In genomic region chr12:93415723-93416464, GRCh38 we compare ENCODE assay signal across 12 cellular contexts. TPM values are rescaled to one million over a fixed set of nuclear protein-coding genes. Genes with fewer than 3 reads are reported as not detected.
DNase-seq lines count a peak whose midpoint lies in the region; ATAC-seq and TF ChIP-seq lines count a peak whose summit lies in the region.
"Had no signal": no experiment of that assay in that cellular context is flagged by ENCODE, and none has a peak within 500 bp of the region (broad histone marks: within the 10 kb centered on the region; RNA-seq: fewer than 3 reads in every experiment).

No MANE protein-coding gene starts in this region.

- H3K4me1 Mint-ChIP-seq in activated T-helper 1 cell treated with anti-CD3 and anti-CD28 coated beads, Interleukin-12 subunit alpha, Interleukin-12 subunit beta, Interleukin-2, Interleukin-4 antibody, amounts not matched to agents 30 ng/mL and 10 ng/mL and 1 ng/mL, durations not matched to agents 14 hours and 24 hours and 36 hours (ENCODE audit: low read depth), result peaks cover 76% of the 10 kb centered on the region

- peaks cover 26% of the 10 kb centered on the region for H3K36me3 Mint-ChIP-seq in activated T-helper 1 cell treated with anti-CD3 and anti-CD28 coated beads, Interleukin-12 subunit alpha, Interleukin-12 subunit beta, Interleukin-2, Interleukin-4 antibody, amounts not matched to agents 30 ng/mL and 10 ng/mL and 1 ng/mL, durations not matched to agents 14 hours and 24 hours and 36 hours (ENCODE audit: low read depth)

- no peak overlapping the region for H3K27ac ChIP-seq in iPS-20b (ENCODE audit: low read length)
- H3K27ac ChIP-seq in dorsolateral prefrontal cortex, result peak overlapping the region in 4 of 59 donors; percentile 3 to 27 (median 10)

- POLR2A ChIA-PET in BJ (lab: Charles Lee), result no interaction called here

- H3K9me3 ChIP-seq in iPS-20b (ENCODE audit: insufficient read depth, low read depth, low read length), result no peaks in the 10 kb centered on the region
- H3K9me3 ChIP-seq: left lung had no signal

- CTCF ChIA-PET in BJ (lab: Yijun Ruan, JAX), result interaction anchor here (0.6 to 1.2 kb wide), 5 partner anchors 11 to 757 kb away, joined by 3 to 5 read pairs (median 3); no protein-coding TSS in a partner anchor

- H3K4me1 ChIP-seq in iPS-20b (ENCODE audit: insufficient read depth, low read length), result peaks cover 16% of the 10 kb centered on the region

- H3K9me3 Mint-ChIP-seq in activated T-helper 1 cell treated with anti-CD3 and anti-CD28 coated beads, Interleukin-12 subunit alpha, Interleukin-12 subunit beta, Interleukin-2, Interleukin-4 antibody, amounts not matched to agents 30 ng/mL and 10 ng/mL and 1 ng/mL, durations not matched to agents 14 hours and 24 hours and 36 hours, result no peaks in the 10 kb centered on the region

- 0 out of 2 replicates have a peak overlapping the region, but pooled peaks have one; percentile 18 for H3K9ac ChIP-seq in iPS-20b (ENCODE audit: low read depth, low read length)

- TF ChIP-seq CTCF in BJ (IDR thresholded peaks at IDR 0.05; ENCODE audit: insufficient read depth, low read depth, low read length) (no peak), dorsolateral prefrontal cortex (IDR thresholded peaks at IDR 0.05 in 54 of 56, conservative IDR thresholded peaks at IDR 0.05 in 2 of 56; ENCODE audit: low read depth in 1 of 56, partially characterized antibody in 56 of 56) (peak in 1 of 56 donors; percentile 5)

- H3K27ac Mint-ChIP-seq in activated T-helper 1 cell treated with anti-CD3 and anti-CD28 coated beads, Interleukin-12 subunit alpha, Interleukin-12 subunit beta, Interleukin-2, Interleukin-4 antibody, amounts not matched to agents 30 ng/mL and 10 ng/mL and 1 ng/mL, durations not matched to agents 14 hours and 24 hours and 36 hours, result peak overlapping the region; percentile 82

- H3K4me3 Mint-ChIP-seq in activated T-helper 1 cell treated with anti-CD3 and anti-CD28 coated beads, Interleukin-12 subunit alpha, Interleukin-12 subunit beta, Interleukin-2, Interleukin-4 antibody, amounts not matched to agents 30 ng/mL and 10 ng/mL and 1 ng/mL, durations not matched to agents 14 hours and 24 hours and 36 hours, result peak overlapping the region; percentile 66

- intact Hi-C loops in activated T-helper 1 cell treated with anti-CD3 and anti-CD28 coated beads, Interleukin-12 subunit alpha, Interleukin-12 subunit beta, Interleukin-2, Interleukin-4 antibody, amounts not matched to agents 30 ng/mL and 10 ng/mL and 1 ng/mL, durations not matched to agents 14 hours and 24 hours and 36 hours (cut with micrococcal nuclease), result loop anchor here (2.0 to 5.0 kb wide), 6 partner anchors 21 to 686 kb away; partner anchors contain the start of gene EEA1
- intact Hi-C loops in dorsolateral prefrontal cortex (cut with DNase I), result no loop called here

- H3K4me3 ChIP-seq in BJ (ENCODE audit: low read depth, low read length), result no peak overlapping the region
- H3K4me3 ChIP-seq in iPS-20b (ENCODE audit: low read length), result no peak overlapping the region
- H3K4me3 ChIP-seq in dorsolateral prefrontal cortex, result no peak overlapping the region
- H3K4me3 ChIP-seq: left lung had no signal

- H3K27me3 ChIP-seq in BJ (ENCODE audit: control insufficient read depth, insufficient read depth, low read length), result no peaks in the 10 kb centered on the region
- H3K27me3 ChIP-seq in iPS-20b (ENCODE audit: insufficient read depth, low read length), result no peaks in the 10 kb centered on the region
- no peaks in the 10 kb centered on the region for H3K27me3 ChIP-seq in dorsolateral prefrontal cortex
- H3K27me3 ChIP-seq: left lung had no signal

- H3K27me3 Mint-ChIP-seq in activated T-helper 1 cell treated with anti-CD3 and anti-CD28 coated beads, Interleukin-12 subunit alpha, Interleukin-12 subunit beta, Interleukin-2, Interleukin-4 antibody, amounts not matched to agents 30 ng/mL and 10 ng/mL and 1 ng/mL, durations not matched to agents 14 hours and 24 hours and 36 hours (ENCODE audit: insufficient read depth), result no peaks in the 10 kb centered on the region

- peak; percentile 51 for ATAC-seq in GM21723 (IDR thresholded peaks at IDR 0.05; ENCODE audit: unreplicated experiment)
- no peak for ATAC-seq in GM18870 (IDR thresholded peaks at IDR 0.05; ENCODE audit: unreplicated experiment)
- ATAC-seq in GM21786 (IDR thresholded peaks at IDR 0.05; ENCODE audit: unreplicated experiment), result no peak
- ATAC-seq: left lung had no signal

- DNase-seq in BJ (ENCODE audit: low read depth) (peak; percentile 29), kidney tubule cell (ENCODE audit: low spot score) (no peak), dorsolateral prefrontal cortex (no peak)
- no peak for DNase-seq in activated T-helper 1 cell treated with anti-CD3 and anti-CD28 coated beads, Interleukin-12 subunit alpha, Interleukin-12 subunit beta, Interleukin-2, Interleukin-4 antibody, amounts not matched to agents 30 ng/mL and 10 ng/mL and 1 ng/mL, durations not matched to agents 14 hours and 24 hours and 36 hours (ENCODE audit: low spot score)
- DNase-seq: DMS153; GOT3; left lung; stimulated activated CD4-positive, alpha-beta T cell treated with anti-CD3 and anti-CD28 coated beads, Interleukin-4, amount 100 ng/mL, for 24 hours had no signal

- no peaks in the 10 kb centered on the region for H3K36me3 ChIP-seq in BJ (ENCODE audit: control insufficient read depth, insufficient read depth, low read length)
- H3K36me3 ChIP-seq in iPS-20b (ENCODE audit: insufficient read depth, low read depth, low read length), result peaks cover 4% of the 10 kb centered on the region

RNA-seq across cellular contexts. Expression of gene UBE2N, which starts 25.9 kb away (rescaled TPM):
- polyA plus RNA-seq in BJ (2011; rRNA removed), result 182 and 184 TPM in 2 replicates
- 40.9 and 61.5 TPM in 2 replicates for polyA minus RNA-seq in BJ (2011; rRNA and poly(A)+ RNA removed)
- 231 and 239 TPM in 2 replicates for total RNA-seq in activated T-helper 1 cell treated with anti-CD3 and anti-CD28 coated beads, Interleukin-12 subunit alpha, Interleukin-12 subunit beta, Interleukin-2, Interleukin-4 antibody, amounts not matched to agents 30 ng/mL and 10 ng/mL and 1 ng/mL, durations not matched to agents 14 hours and 24 hours and 36 hours
- total RNA-seq in dorsolateral prefrontal cortex, result 100 to 1,000 TPM in 106 of 120 experiments, 10 to 100 TPM in 14; 71.0 to 192 (median 134) TPM

RNA-seq across cellular contexts. Expression of gene NUDT4, which starts 38.2 kb away (rescaled TPM):
- polyA plus RNA-seq in BJ (2011; rRNA removed), result 15.4 and 34.3 TPM in 2 replicates
- polyA minus RNA-seq in BJ (2011; rRNA and poly(A)+ RNA removed), result 11.4 and 13.8 TPM in 2 replicates
- 90.9 and 94.3 TPM in 2 replicates for total RNA-seq in activated T-helper 1 cell treated with anti-CD3 and anti-CD28 coated beads, Interleukin-12 subunit alpha, Interleukin-12 subunit beta, Interleukin-2, Interleukin-4 antibody, amounts not matched to agents 30 ng/mL and 10 ng/mL and 1 ng/mL, durations not matched to agents 14 hours and 24 hours and 36 hours
- 100 to 1,000 TPM in 79 of 120 experiments, 10 to 100 TPM in 41; 42.1 to 170 (median 107) TPM for total RNA-seq in dorsolateral prefrontal cortex

RNA-seq across cellular contexts. Expression of gene MRPL42, which starts 51.4 kb away (rescaled TPM):
- 28.1 and 73.3 TPM in 2 replicates for polyA plus RNA-seq in BJ (2011; rRNA removed)
- polyA minus RNA-seq in BJ (2011; rRNA and poly(A)+ RNA removed), result 11.5 and 11.6 TPM in 2 replicates
- total RNA-seq in activated T-helper 1 cell treated with anti-CD3 and anti-CD28 coated beads, Interleukin-12 subunit alpha, Interleukin-12 subunit beta, Interleukin-2, Interleukin-4 antibody, amounts not matched to agents 30 ng/mL and 10 ng/mL and 1 ng/mL, durations not matched to agents 14 hours and 24 hours and 36 hours, result 83.2 and 87.0 TPM in 2 replicates
- 10 to 100 TPM; 26.4 to 78.8 (median 56.2) TPM for total RNA-seq in dorsolateral prefrontal cortex
